In the genomic region with DNA sequence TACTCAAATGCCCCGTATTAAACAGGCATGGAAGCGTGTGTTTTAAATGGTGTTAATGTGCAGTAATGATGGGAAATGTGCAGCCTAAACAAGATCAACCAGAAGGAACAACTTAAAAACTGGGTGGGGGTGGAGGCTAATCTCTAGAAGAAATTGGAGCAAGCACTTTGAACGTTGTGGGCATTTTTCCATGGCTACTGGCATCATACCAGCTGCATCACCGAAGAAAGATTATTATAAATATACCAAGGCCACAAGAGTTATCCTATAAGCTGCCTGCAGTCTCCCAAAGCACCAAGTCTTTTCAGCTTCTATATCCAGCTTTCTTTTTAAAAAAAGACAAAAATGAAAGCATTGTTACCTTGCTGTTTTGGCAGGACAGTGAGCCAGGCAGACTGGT, we compare ENCODE assay signal across 20 cellular contexts.
DNase-seq lines count a peak whose midpoint lies in the region; ATAC-seq and TF ChIP-seq lines count a peak whose summit lies in the region.
"Had no signal": no experiment of that assay in that cellular context is flagged by ENCODE, and none has a peak within 500 bp of the region (broad histone marks: within the 10 kb centered on the region; RNA-seq: fewer than 3 reads in every experiment).

No MANE protein-coding gene starts in this region.

- H3K4me1 ChIP-seq in GM23338 (ENCODE audit: insufficient read depth) (peaks cover 34% of the 10 kb centered on the region), mucosa of descending colon (ENCODE audit: low read depth) (peaks cover 1% of the 10 kb centered on the region)
- H3K4me1 ChIP-seq: A549, BE2C had no signal

- peaks cover 35% of the 10 kb centered on the region for H3K4me1 Mint-ChIP-seq in GM23338
- H3K4me1 Mint-ChIP-seq in immature natural killer cell: no peaks in the 10 kb centered on the region
- peaks cover 9% of the 10 kb centered on the region for H3K4me1 Mint-ChIP-seq in activated CD4-positive, alpha-beta memory T cell treated with anti-CD3 and anti-CD28 coated beads for 36 hours (ENCODE audit: low read depth)

- H3K36me3 ChIP-seq in GM23338 (ENCODE audit: insufficient read depth): peaks cover 33% of the 10 kb centered on the region; the same call in 1 of the 2 replicates
- no peaks in the 10 kb centered on the region for H3K36me3 ChIP-seq in mucosa of descending colon (ENCODE audit: low read depth)
- H3K36me3 ChIP-seq: BE2C had no signal

- peaks cover 7% of the 10 kb centered on the region for H3K27me3 Mint-ChIP-seq in GM23338 (ENCODE audit: insufficient read depth, low read depth, poor library complexity)
- H3K27me3 Mint-ChIP-seq in immature natural killer cell (ENCODE audit: low read depth in 3 of 3): peaks cover 0 to 7% (median 6%) of the 10 kb centered on the region in 3 donors
- H3K27me3 Mint-ChIP-seq in activated CD4-positive, alpha-beta memory T cell treated with anti-CD3 and anti-CD28 coated beads for 36 hours: peaks cover 6% of the 10 kb centered on the region
- H3K27me3 Mint-ChIP-seq: CD4-positive, CD25-positive, alpha-beta regulatory T cell; CD8-positive, alpha-beta memory T cell had no signal

- DNase-seq in GM23338 (ENCODE audit: low spot score) (no peak), immature natural killer cell (no peak), mucosa of descending colon (no peak)
- no peak for DNase-seq in activated CD4-positive, alpha-beta memory T cell treated with anti-CD3 and anti-CD28 coated beads for 36 hours
- DNase-seq: 8988T; ACHN; AML-193; BE2C; C1 segment of cervical spinal cord; CD4-positive, CD25-positive, alpha-beta regulatory T cell; CD8-positive, alpha-beta memory T cell; DMS53; DMS79 treated with DMSO at 0.1 percent for 48 hours; GM23248; HFFc6 had no signal

- ATAC-seq in GM23338 (no peak), mucosa of descending colon (no peak)
- ATAC-seq: A549 had no signal

- H3K27me3 ChIP-seq in GM23338 (ENCODE audit: insufficient read depth) (no peaks in the 10 kb centered on the region), layer of hippocampus (ENCODE audit: control insufficient read depth, insufficient read depth, low read length) (no peaks in the 10 kb centered on the region)
- H3K27me3 ChIP-seq: BE2C had no signal

- 0 out of 3 replicates have a peak, but pooled peaks cover 3% of the 10 kb centered on the region for H3K9me3 Mint-ChIP-seq in GM23338
- peaks cover 0 to 4% (median 0%) of the 10 kb centered on the region in 6 donors for H3K9me3 Mint-ChIP-seq in immature natural killer cell
- H3K9me3 Mint-ChIP-seq in activated CD4-positive, alpha-beta memory T cell treated with anti-CD3 and anti-CD28 coated beads for 36 hours: no peaks in the 10 kb centered on the region
- H3K9me3 Mint-ChIP-seq: CD8-positive, alpha-beta memory T cell had no signal

- H3F3A ChIP-seq in GM23338 (replicated peaks; ENCODE audit: low read depth): no peaks in the 10 kb centered on the region

- H4K20me1 ChIP-seq in GM23338 (replicated peaks; ENCODE audit: insufficient read depth): peaks cover 7% of the 10 kb centered on the region; the same call in 1 of the 2 replicates

- H3K27ac Mint-ChIP-seq in GM23338 (peak overlapping the region; percentile 2; the same call in 1 of the 2 replicates), immature natural killer cell (no peak overlapping the region)
- H3K27ac Mint-ChIP-seq in activated CD4-positive, alpha-beta memory T cell treated with anti-CD3 and anti-CD28 coated beads for 36 hours: no peak overlapping the region
- H3K27ac Mint-ChIP-seq: CD4-positive, CD25-positive, alpha-beta regulatory T cell; HFFc6 had no signal

- intact Hi-C loops in mucosa of descending colon (cut with DNase I, micrococcal nuclease): no loop called here
- intact Hi-C loops in activated CD4-positive, alpha-beta memory T cell treated with anti-CD3 and anti-CD28 coated beads for 36 hours (cut with micrococcal nuclease): loop anchor here (5.0 kb wide), 1 partner anchor 79 kb away; a partner anchor contains a TSS

- H3K27ac ChIP-seq in GM23338 (ENCODE audit: low read depth) (peak overlapping the region; percentile 39; the same call in 1 of the 2 replicates), angular gyrus (ENCODE audit: low read depth, low read length) (peak overlapping the region; percentile 89), layer of hippocampus (ENCODE audit: low read depth, low read length) (peak overlapping the region; percentile 81), temporal lobe (ENCODE audit: low read depth, low read length) (peak overlapping the region; percentile 99)
- H3K27ac ChIP-seq: A549, GM23248 had no signal

- H3K9me2 ChIP-seq in GM23338 (ENCODE audit: insufficient read depth): no peaks in the 10 kb centered on the region

- H2AFZ ChIP-seq in GM23338: no peak overlapping the region
- H2AFZ ChIP-seq: GM23248 had no signal

- CTCF ChIA-PET in activated CD4-positive, alpha-beta memory T cell treated with anti-CD3 and anti-CD28 coated beads for 36 hours (lab: Charles Lee): no interaction called here

- no peaks in the 10 kb centered on the region for H3K9me3 ChIP-seq in mucosa of descending colon
- H3K9me3 ChIP-seq: A549, BE2C, HAP-1 had no signal

- H3K79me2 ChIP-seq in GM23338 (replicated peaks; ENCODE audit: insufficient read depth): peaks cover 88% of the 10 kb centered on the region

- POLR2A ChIA-PET in activated CD4-positive, alpha-beta memory T cell treated with anti-CD3 and anti-CD28 coated beads for 36 hours (lab: Charles Lee): no interaction called here

- H3K4me3 ChIP-seq in GM23338 (no peak overlapping the region), mucosa of descending colon (no peak overlapping the region)
- H3K4me3 ChIP-seq: A549, GM23248, HAP-1 had no signal

- H3K4me2 ChIP-seq in GM23338: no peak overlapping the region
- H3K4me2 ChIP-seq: A549 had no signal

- H3K4me3 Mint-ChIP-seq in GM23338 (no peak overlapping the region), immature natural killer cell (no peak overlapping the region)
- H3K4me3 Mint-ChIP-seq in activated CD4-positive, alpha-beta memory T cell treated with anti-CD3 and anti-CD28 coated beads for 36 hours: no peak overlapping the region
- H3K4me3 Mint-ChIP-seq: CD4-positive, CD25-positive, alpha-beta regulatory T cell; CD8-positive, alpha-beta memory T cell; HFFc6 had no signal

- H3K36me3 Mint-ChIP-seq in GM23338 (ENCODE audit: low read depth): peaks cover 88% of the 10 kb centered on the region
- no peaks in the 10 kb centered on the region for H3K36me3 Mint-ChIP-seq in immature natural killer cell
- H3K36me3 Mint-ChIP-seq in activated CD4-positive, alpha-beta memory T cell treated with anti-CD3 and anti-CD28 coated beads for 36 hours: no peaks in the 10 kb centered on the region
- H3K36me3 Mint-ChIP-seq: CD4-positive, CD25-positive, alpha-beta regulatory T cell; CD8-positive, alpha-beta memory T cell had no signal

- TF ChIP-seq CTCF in GM23338 (conservative IDR thresholded peaks at IDR 0.05; ENCODE audit: low read depth in 2 of 2) (no peak), mucosa of descending colon (IDR thresholded peaks at IDR 0.05) (no peak)

TF ChIP-seq in GM23338, 12 proteins besides CTCF, POLR2A, EP300 and RAD21 (continues in another document):
- TF ChIP-seq EZH2phosphoT487 (IDR thresholded peaks at IDR 0.05; ENCODE audit: unreplicated experiment) (no peak), EZH2 (IDR thresholded peaks at IDR 0.05; ENCODE audit: low read depth, unreplicated experiment) (no peak), CREB1 (CRISPR knock-in tag; IDR thresholded peaks at IDR 0.05; ENCODE audit: low read depth) (no peak), NANOG (IDR thresholded peaks at IDR 0.05; ENCODE audit: borderline replicate concordance) (no peak)

Comparison
In these comparisons a context has a peak if more than half of its experiments do, and no peak if none do; other contexts are left out.
1. H3K27ac ChIP-seq: peak in every context shown above with its lines; median percentile 99 in temporal lobe; 89 in angular gyrus; 81 in layer of hippocampus; 39 in GM23338.